In genomic region chr19:12982648-12983047, GRCh38 we compare ENCODE assay signal across 22 cellular contexts. TPM values are rescaled to one million over a fixed set of nuclear protein-coding genes. Genes with fewer than 3 reads are reported as not detected.
DNase-seq lines count a peak whose midpoint lies in the region; ATAC-seq and TF ChIP-seq lines count a peak whose summit lies in the region.
"Had no signal": no experiment of that assay in that cellular context is flagged by ENCODE, and none has a peak within 500 bp of the region (broad histone marks: within the 10 kb centered on the region; RNA-seq: fewer than 3 reads in every experiment).

No MANE protein-coding gene starts in this region.

- peaks cover 60% of the 10 kb centered on the region for H3K4me1 ChIP-seq in BLaER1
- H3K4me1 ChIP-seq in GM23338 (ENCODE audit: insufficient read depth), result no peaks in the 10 kb centered on the region; the same call in 1 of the 2 replicates
- H3K4me1 ChIP-seq in neural progenitor cell, result no peaks in the 10 kb centered on the region

- H3K4me3 ChIP-seq in BLaER1 (no peak overlapping the region), GM23338 (peak overlapping the region; percentile 56; the same call in 1 of the 2 replicates), neural progenitor cell (no peak overlapping the region), WERI-Rb-1 (ENCODE audit: low read depth, low read length) (no peak overlapping the region)

- intact Hi-C loops in left cardiac atrium (cut with DNase I), result no loop called here

- no peaks in the 10 kb centered on the region for H3K27me3 ChIP-seq in BLaER1
- H3K27me3 ChIP-seq in GM23338 (ENCODE audit: insufficient read depth), result peaks cover 39% of the 10 kb centered on the region
- H3K27me3 ChIP-seq in neural progenitor cell, result peaks cover 90% of the 10 kb centered on the region
- no peaks in the 10 kb centered on the region for H3K27me3 ChIP-seq in WERI-Rb-1 (ENCODE audit: insufficient read depth, low read depth, severe bottlenecking)
- H3K27me3 ChIP-seq: MG63, Peyer's patch, SJCRH30 had no signal

- H3K9me3 Mint-ChIP-seq in GM23338 (no peaks in the 10 kb centered on the region), neural progenitor cell (peaks cover 2% of the 10 kb centered on the region)
- H3K9me3 Mint-ChIP-seq: CD8-positive, alpha-beta T cell had no signal

- peak overlapping the region; percentile 90 for H3K4me2 ChIP-seq in BLaER1
- peak overlapping the region; percentile 71; the same call in 1 of the 2 replicates for H3K4me2 ChIP-seq in GM23338
- H3K4me2 ChIP-seq in neural progenitor cell, result no peak overlapping the region

- H3K36me3 ChIP-seq in BLaER1 (no peaks in the 10 kb centered on the region), GM23338 (ENCODE audit: insufficient read depth) (no peaks in the 10 kb centered on the region), neural progenitor cell (no peaks in the 10 kb centered on the region), WERI-Rb-1 (no peaks in the 10 kb centered on the region)
- H3K36me3 ChIP-seq: MG63, Peyer's patch, SJCRH30 had no signal

- no peak overlapping the region for H3K4me3 Mint-ChIP-seq in GM23338
- no peak overlapping the region for H3K4me3 Mint-ChIP-seq in neural progenitor cell
- H3K4me3 Mint-ChIP-seq: CD8-positive, alpha-beta T cell had no signal

- H3K9ac ChIP-seq in BLaER1 (no peak overlapping the region), neural progenitor cell (no peak overlapping the region)

- peaks cover 9% of the 10 kb centered on the region for H3K4me1 Mint-ChIP-seq in GM23338
- peaks cover 13% of the 10 kb centered on the region for H3K4me1 Mint-ChIP-seq in neural progenitor cell

- H3K79me2 ChIP-seq in GM23338 (replicated peaks; ENCODE audit: insufficient read depth) (no peaks in the 10 kb centered on the region), neural progenitor cell (ENCODE audit: low read depth) (no peaks in the 10 kb centered on the region)

- H3K27ac ChIP-seq in BLaER1 (no peak overlapping the region), GM23338 (ENCODE audit: low read depth) (no peak overlapping the region), caudate nucleus (ENCODE audit: low read depth, low read length) (peak overlapping the region; percentile 87), neural progenitor cell (no peak overlapping the region), WERI-Rb-1 (no peak overlapping the region)
- H3K27ac ChIP-seq: Peyer's patch, SJCRH30 had no signal

- DNase-seq in GM23338 (ENCODE audit: low spot score) (no peak), caudate nucleus (lab: John Stamatoyannopoulos, UW) (no peak), neural progenitor cell (ENCODE audit: low spot score) (no peak), WERI-Rb-1 (no peak), left cardiac atrium (no peak), SIG-M5 (lab: John Stamatoyannopoulos, UW) (no peak)
- DNase-seq: Calu3; CD8-positive, alpha-beta T cell; DMS153; GDM1; MG63; NCI-H1930; NCI-H226; NCI-H510A treated with DMSO at 0.1 percent for 48 hours; NCI-H748 treated with DMSO at 0.1 percent for 48 hours; NK-92 treated with Interleukin-12 subunit alpha and Interleukin-12 subunit beta, amount 100 ng/mL, for 24 hours; Peyer's patch; SJCRH30 had no signal

- H4K20me1 ChIP-seq in BLaER1 (no peaks in the 10 kb centered on the region), GM23338 (replicated peaks; ENCODE audit: insufficient read depth) (no peaks in the 10 kb centered on the region), neural progenitor cell (ENCODE audit: low read depth) (peaks cover 5% of the 10 kb centered on the region)

- no peaks in the 10 kb centered on the region for H3K9me2 ChIP-seq in GM23338 (ENCODE audit: insufficient read depth)

- no peak for ATAC-seq in GM23338
- ATAC-seq in GM21447 (IDR thresholded peaks at IDR 0.05; ENCODE audit: unreplicated experiment), result no peak
- no peak for ATAC-seq in left cardiac atrium

- peak overlapping the region; percentile 91; the same call in 1 of the 2 replicates for H2AFZ ChIP-seq in GM23338
- H2AFZ ChIP-seq in neural progenitor cell (replicated peaks), result peak overlapping the region; percentile 80

- no peak overlapping the region for H3K27ac Mint-ChIP-seq in GM23338
- H3K27ac Mint-ChIP-seq in neural progenitor cell, result no peak overlapping the region
- H3K27ac Mint-ChIP-seq: CD8-positive, alpha-beta T cell had no signal

- H3F3A ChIP-seq in GM23338 (replicated peaks; ENCODE audit: low read depth), result peaks cover 13% of the 10 kb centered on the region; the same call in 1 of the 2 replicates
- peaks cover 6% of the 10 kb centered on the region for H3F3A ChIP-seq in neural progenitor cell (ENCODE audit: low read depth)

- H3K9me3 ChIP-seq in BLaER1 (no peaks in the 10 kb centered on the region), neural progenitor cell (ENCODE audit: low read depth) (no peaks in the 10 kb centered on the region), WERI-Rb-1 (ENCODE audit: severe bottlenecking) (no peaks in the 10 kb centered on the region)
- H3K9me3 ChIP-seq: MG63, Peyer's patch, SJCRH30 had no signal

- no peak for TF ChIP-seq CTCF in GM23338 (conservative IDR thresholded peaks at IDR 0.05; ENCODE audit: low read depth in 2 of 2)
- no peak for TF ChIP-seq CTCF in neural progenitor cell (IDR thresholded peaks at IDR 0.05)
- TF ChIP-seq CTCF in WERI-Rb-1 (IDR thresholded peaks at IDR 0.05; ENCODE audit: low read depth, low read length), result no peak

- H3K27me3 Mint-ChIP-seq in GM23338 (ENCODE audit: insufficient read depth, low read depth, poor library complexity), result peaks cover 26% of the 10 kb centered on the region
- peaks cover 23% of the 10 kb centered on the region for H3K27me3 Mint-ChIP-seq in neural progenitor cell (ENCODE audit: insufficient read depth, low read depth)

- no peaks in the 10 kb centered on the region for H3K36me3 Mint-ChIP-seq in GM23338 (ENCODE audit: low read depth)
- no peaks in the 10 kb centered on the region for H3K36me3 Mint-ChIP-seq in neural progenitor cell
- H3K36me3 Mint-ChIP-seq: CD8-positive, alpha-beta T cell had no signal

TF ChIP-seq in GM23338, 12 proteins besides CTCF, POLR2A, EP300 and RAD21 (continues in another document):
- TF ChIP-seq REST (IDR thresholded peaks at IDR 0.05; ENCODE audit: unreplicated experiment) (no peak), NANOG (IDR thresholded peaks at IDR 0.05; ENCODE audit: borderline replicate concordance) (no peak), EZH2 (IDR thresholded peaks at IDR 0.05; ENCODE audit: low read depth, unreplicated experiment) (no peak), POLR2AphosphoS5 (IDR thresholded peaks at IDR 0.05; ENCODE audit: low read depth) (no peak), EZH2phosphoT487 (IDR thresholded peaks at IDR 0.05; ENCODE audit: unreplicated experiment) (no peak)

RNA-seq across cellular contexts. Expression of gene NFIX, which starts 12.6 kb away (rescaled TPM):
- total RNA-seq in GM23338 (2014; rRNA removed; shearing (Covaris generic)), result 0.14 and 1.2 TPM in 2 replicates
- polyA plus RNA-seq in GM23338 (2016; fragmentation: Nextera tagmentation; extraction: Ambion mirVana), result 0.06 and 0.31 TPM in 2 replicates
- total RNA-seq in neural progenitor cell (ENCODE audit: low replicate concordance) (0.06 TPM in 2 replicates), left cardiac atrium (100 to 1,000 TPM; 117 to 133 TPM)

RNA-seq across cellular contexts. Expression of gene DAND5, which starts 13.3 kb away (rescaled TPM):
- 0.28 TPM in 1 of 2 replicates, not detected in the other for total RNA-seq in GM23338 (2014; rRNA removed; shearing (Covaris generic))
- 0.10 and 0.18 TPM in 2 replicates for polyA plus RNA-seq in GM23338 (2016; fragmentation: Nextera tagmentation; extraction: Ambion mirVana)
- total RNA-seq in neural progenitor cell (ENCODE audit: low replicate concordance) (0.06 and 0.07 TPM in 2 replicates), left cardiac atrium (1 to 10 TPM; 5.2 to 7.0 TPM)
- total RNA-seq: CD8-positive, alpha-beta T cell; LHCN-M2; SJCRH30 had no signal
- polyA plus RNA-seq: BJ had no signal

RNA-seq across cellular contexts. Expression of gene GADD45GIP1, which starts 25.6 kb away (rescaled TPM):
- 46.5 and 63.9 TPM in 2 replicates for total RNA-seq in GM23338 (2014; rRNA removed; shearing (Covaris generic))
- 255 and 290 TPM in 2 replicates for polyA plus RNA-seq in GM23338 (2016; fragmentation: Nextera tagmentation; extraction: Ambion mirVana)
- total RNA-seq in neural progenitor cell (ENCODE audit: low replicate concordance) (17.1 and 42.2 TPM in 2 replicates), left cardiac atrium (10 to 100 TPM; 25.5 to 28.1 TPM)

RNA-seq across cellular contexts. Expression of gene RAD23A, which starts 37.0 kb away (rescaled TPM):
- total RNA-seq in GM23338 (2014; rRNA removed; shearing (Covaris generic)), result 67.0 and 69.7 TPM in 2 replicates
- 121 and 127 TPM in 2 replicates for polyA plus RNA-seq in GM23338 (2016; fragmentation: Nextera tagmentation; extraction: Ambion mirVana)
- 37.7 and 54.9 TPM in 2 replicates for total RNA-seq in neural progenitor cell (ENCODE audit: low replicate concordance)
- total RNA-seq in left cardiac atrium, result 100 to 1,000 TPM; 113 to 131 TPM

RNA-seq across cellular contexts. Expression of gene CALR, which starts 44.2 kb away (rescaled TPM):
- 724 and 760 TPM in 2 replicates for total RNA-seq in GM23338 (2014; rRNA removed; shearing (Covaris generic))
- 1,131 and 1,182 TPM in 2 replicates for polyA plus RNA-seq in GM23338 (2016; fragmentation: Nextera tagmentation; extraction: Ambion mirVana)
- total RNA-seq in neural progenitor cell (ENCODE audit: low replicate concordance) (437 and 569 TPM in 2 replicates), left cardiac atrium (100 to 1,000 TPM; 627 to 707 TPM)

Comparison
In these comparisons a context has a peak if more than half of its experiments do, and no peak if none do; other contexts are left out.
1. RNA of gene NFIX, which starts 12.6 kb away (total RNA-seq): 117 to 133 TPM in left cardiac atrium; 0.14 to 1.2 TPM in GM23338 and 0.06 TPM in neural progenitor cell; every median in the first group is over 10 times any median in the second.